Comparison of ENCODE assay signal across 23 cellular contexts in the genomic region with DNA sequence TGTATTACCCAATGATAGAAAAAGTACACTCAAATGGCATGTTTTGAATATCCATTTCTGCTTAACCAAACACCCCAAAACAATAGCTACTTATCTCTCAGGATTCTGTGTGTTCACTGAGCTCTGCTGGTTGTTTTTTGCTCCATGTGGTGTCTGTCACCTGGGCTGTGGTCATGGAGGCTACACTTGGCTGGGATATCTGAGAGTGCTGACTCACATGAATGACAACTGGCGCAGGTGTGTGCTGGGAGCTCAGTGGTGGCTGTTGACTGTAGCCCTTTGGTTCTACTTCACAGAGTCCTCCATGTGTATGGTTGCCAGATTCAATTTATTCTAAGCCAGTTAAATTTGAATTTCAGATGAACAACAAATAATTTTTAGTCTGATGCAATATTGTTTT. TPM values are rescaled to one million over a fixed set of nuclear protein-coding genes. Genes with fewer than 3 reads are reported as not detected.
DNase-seq lines count a peak whose midpoint lies in the region; ATAC-seq and TF ChIP-seq lines count a peak whose summit lies in the region.
"Had no signal": no experiment of that assay in that cellular context is flagged by ENCODE, and none has a peak within 500 bp of the region (broad histone marks: within the 10 kb centered on the region; RNA-seq: fewer than 3 reads in every experiment).

No MANE protein-coding gene starts in this region.

- no peaks in the 10 kb centered on the region for H4K20me1 ChIP-seq in mammary epithelial cell (ENCODE audit: insufficient read depth, low read length)

- dilution Hi-C loops in mammary epithelial cell (cut with HindIII; ENCODE audit: low sequenced_read_pairs): no loop called here

- H3K27ac ChIP-seq in mammary epithelial cell (ENCODE audit: insufficient read depth, low read depth, low read length): no peak overlapping the region
- H3K27ac ChIP-seq: pancreas, suprapubic skin, uterus had no signal

- H3K27me3 Mint-ChIP-seq in MCF 10A (ENCODE audit: insufficient read depth, unreplicated experiment): peaks cover 78% of the 10 kb centered on the region
- H3K27me3 Mint-ChIP-seq: activated CD4-positive, alpha-beta T cell treated with anti-CD3 and anti-CD28 coated beads for 36 hours; activated naive CD8-positive, alpha-beta T cell treated with anti-CD3 and anti-CD28 coated beads for 36 hours had no signal

- POLR2A ChIA-PET in MCF 10A (lab: Yijun Ruan, JAX): no interaction called here

- H3K4me3 ChIP-seq in mammary epithelial cell (replicated peaks in 1 of 3; ENCODE audit: insufficient read depth in 1 of 3, low read depth in 2 of 3, low read length in 3 of 3) (no peak overlapping the region), epithelial cell of esophagus (ENCODE audit: low read length) (no peak overlapping the region)
- H3K4me3 ChIP-seq: GM12878, pancreas, suprapubic skin, uterus had no signal

- no peak overlapping the region for H2AFZ ChIP-seq in mammary epithelial cell (ENCODE audit: low read depth, low read length)

- H3K27me3 ChIP-seq in mammary epithelial cell (ENCODE audit: insufficient read depth, low read length): no peaks in the 10 kb centered on the region
- H3K27me3 ChIP-seq: suprapubic skin, uterus had no signal

- no peak overlapping the region for H3K27ac Mint-ChIP-seq in MCF 10A (ENCODE audit: low read depth, unreplicated experiment)
- H3K27ac Mint-ChIP-seq: activated CD4-positive, alpha-beta T cell treated with anti-CD3 and anti-CD28 coated beads for 36 hours; activated naive CD8-positive, alpha-beta T cell treated with anti-CD3 and anti-CD28 coated beads for 36 hours; CD14-positive monocyte; naive thymus-derived CD8-positive, alpha-beta T cell; stimulated activated effector memory CD8-positive, alpha-beta T cell treated with anti-CD3 and anti-CD28 coated beads, Interleukin-12 subunit alpha, Interleukin-12 subunit beta, amount 100 ng/mL, for 72 hours had no signal

- no peaks in the 10 kb centered on the region for H3K79me2 ChIP-seq in mammary epithelial cell (ENCODE audit: insufficient read depth, low read length)

- CTCF ChIA-PET in mammary epithelial cell (lab: Charles Lee; ENCODE audit: low non-redundant PET): no interaction called here
- CTCF ChIA-PET in MCF 10A (lab: Yijun Ruan, JAX): no interaction called here

- ATAC-seq in HG02763 (IDR thresholded peaks at IDR 0.05; ENCODE audit: unreplicated experiment): no peak
- ATAC-seq in HG02588 (IDR thresholded peaks at IDR 0.05; ENCODE audit: unreplicated experiment): no peak
- ATAC-seq: activated CD4-positive, alpha-beta T cell treated with anti-CD3 and anti-CD28 coated beads for 36 hours; GM12878; naive thymus-derived CD8-positive, alpha-beta T cell; Right ventricle myocardium inferior; stimulated activated effector memory CD8-positive, alpha-beta T cell treated with anti-CD3 and anti-CD28 coated beads, Interleukin-12 subunit alpha, Interleukin-12 subunit beta, amount 100 ng/mL, for 72 hours had no signal

- DNase-seq in mammary epithelial cell: peak; percentile 53
- no peak for DNase-seq in MCF 10A (ENCODE audit: unreplicated experiment)
- DNase-seq in NCI-H345 treated with DMSO at 0.1 percent for 48 hours (lab: John Stamatoyannopoulos, UW; ENCODE audit: unreplicated experiment): peak; percentile 42
- DNase-seq in epithelial cell of esophagus (ENCODE audit: low read depth): peak; percentile 3
- no peak for DNase-seq in G401 (ENCODE audit: low spot score)
- DNase-seq in posterior vena cava (ENCODE audit: low spot score): no peak
- DNase-seq: activated CD4-positive, alpha-beta T cell treated with anti-CD3 and anti-CD28 coated beads for 36 hours; activated naive CD8-positive, alpha-beta T cell treated with anti-CD3 and anti-CD28 coated beads for 36 hours; effector CD4-positive, alpha-beta T cell; GOT3; mesenchymal stem cell; naive thymus-derived CD8-positive, alpha-beta T cell; NCI-H1092 treated with DMSO at 0.1 percent for 48 hours; T-helper 1 cell; uterus had no signal

- no peak overlapping the region for H3K9ac ChIP-seq in mammary epithelial cell (ENCODE audit: insufficient read depth, low read length)

- intact Hi-C loops in mammary epithelial cell (cut with micrococcal nuclease): no loop called here
- intact Hi-C loops in MCF 10A (cut with micrococcal nuclease): no loop called here
- intact Hi-C loops in posterior vena cava (cut with DNase I): no loop called here

- BruUV-seq in mammary epithelial cell (replicated peaks; lab: Mats Ljungman, UMichigan): no TSS peak
- BruUV-seq in MCF 10A (replicated peaks; lab: Mats Ljungman, UMichigan): no TSS peak

- H3K9me3 ChIP-seq in mammary epithelial cell (replicated peaks; ENCODE audit: insufficient read depth, low read length): no peaks in the 10 kb centered on the region
- H3K9me3 ChIP-seq: pancreas, suprapubic skin, uterus had no signal

- WGBS in mammary epithelial cell (ENCODE audit: low coverage, missing lambda C conversion rate): 70% methylated on average over 1 of the region's 1 CpG

- H3K9me3 Mint-ChIP-seq in MCF 10A (ENCODE audit: unreplicated experiment): no peaks in the 10 kb centered on the region
- H3K9me3 Mint-ChIP-seq: activated naive CD8-positive, alpha-beta T cell treated with anti-CD3 and anti-CD28 coated beads for 36 hours; CD14-positive monocyte; naive thymus-derived CD8-positive, alpha-beta T cell; stimulated activated effector memory CD8-positive, alpha-beta T cell treated with anti-CD3 and anti-CD28 coated beads, Interleukin-12 subunit alpha, Interleukin-12 subunit beta, amount 100 ng/mL, for 72 hours had no signal

- H3K4me1 Mint-ChIP-seq in MCF 10A (ENCODE audit: insufficient read depth, unreplicated experiment): no peaks in the 10 kb centered on the region

- H3K4me2 ChIP-seq in mammary epithelial cell (ENCODE audit: insufficient read depth, low read depth, low read length): no peak overlapping the region

- in situ Hi-C loops in mammary epithelial cell (cut with MboI; ENCODE audit: low sequenced_read_pairs in 2 of 2): no loop called here
- in situ Hi-C loops in G401 (cut with HindIII; ENCODE audit: low sequenced_read_pairs): no loop called here

- H3K36me3 ChIP-seq in mammary epithelial cell (ENCODE audit: insufficient read depth, low read length): no peaks in the 10 kb centered on the region
- H3K36me3 ChIP-seq: pancreas, suprapubic skin, uterus had no signal

- H3K4me3 Mint-ChIP-seq in MCF 10A (ENCODE audit: unreplicated experiment): no peak overlapping the region
- H3K4me3 Mint-ChIP-seq: activated CD4-positive, alpha-beta T cell treated with anti-CD3 and anti-CD28 coated beads for 36 hours; activated naive CD8-positive, alpha-beta T cell treated with anti-CD3 and anti-CD28 coated beads for 36 hours; CD14-positive monocyte; stimulated activated effector memory CD8-positive, alpha-beta T cell treated with anti-CD3 and anti-CD28 coated beads, Interleukin-12 subunit alpha, Interleukin-12 subunit beta, amount 100 ng/mL, for 72 hours had no signal

- no peaks in the 10 kb centered on the region for H3K36me3 Mint-ChIP-seq in MCF 10A (ENCODE audit: insufficient read depth, unreplicated experiment)
- H3K36me3 Mint-ChIP-seq: CD14-positive monocyte; naive thymus-derived CD8-positive, alpha-beta T cell had no signal

- TF ChIP-seq CTCF in mammary epithelial cell (conservative IDR thresholded peaks at IDR 0.05 in 1 of 2, IDR thresholded peaks at IDR 0.05 in 1 of 2; ENCODE audit: extremely low read depth in 1 of 2, insufficient read depth in 1 of 2, low read depth in 1 of 2, low read length in 2 of 2): no peak
- no peak for TF ChIP-seq CTCF in MCF 10A (IDR thresholded peaks at IDR 0.05; ENCODE audit: unreplicated experiment)
- TF ChIP-seq CTCF in epithelial cell of esophagus (IDR thresholded peaks at IDR 0.05; ENCODE audit: insufficient read depth, low read depth, low read length, missing control alignments): no peak

- H3K4me1 ChIP-seq in mammary epithelial cell (ENCODE audit: insufficient read depth, low read length): peaks cover 6% of the 10 kb centered on the region
- H3K4me1 ChIP-seq: suprapubic skin, uterus had no signal

RNA-seq across cellular contexts. Expression of gene TCEAL4, which starts 28.4 kb away (rescaled TPM):
- 10 to 100 TPM; 33.3 to 98.1 TPM for total RNA-seq in mammary epithelial cell
- 35.8 TPM for polyA plus RNA-seq in mammary epithelial cell
- 20.3 TPM for polyA minus RNA-seq in mammary epithelial cell
- 63.7 and 64.4 TPM in 2 replicates for total RNA-seq in MCF 10A (2022)
- total RNA-seq in G401 (2014; rRNA removed; shearing (Covaris generic)): 31.7 and 45.2 TPM in 2 replicates
- 100 to 1,000 TPM; 197 to 336 TPM for total RNA-seq in posterior vena cava

RNA-seq across cellular contexts. Expression of gene RAB40A, which starts 37.7 kb away (rescaled TPM):
- total RNA-seq in mammary epithelial cell (under 1 TPM; 0.14 to 0.50 TPM), MCF 10A (2022) (0.17 TPM in 1 of 2 replicates, not detected in the other), posterior vena cava (10 to 100 TPM in 1 of 2 donors, 1 to 10 TPM in 1; 6.5 to 19.7 TPM)
- 0.06 TPM for polyA plus RNA-seq in mammary epithelial cell
- polyA minus RNA-seq in mammary epithelial cell: not detected
- not detected in 2 replicates for total RNA-seq in G401 (2014; rRNA removed; shearing (Covaris generic))
- total RNA-seq: naive thymus-derived CD8-positive, alpha-beta T cell; Right ventricle myocardium inferior had no signal
- polyA plus RNA-seq: CD14-positive monocyte had no signal

RNA-seq across cellular contexts. Expression of gene TCEAL3, which starts 50.8 kb away (rescaled TPM):
- 10 to 100 TPM in 1 of 2 donors, 1 to 10 TPM in 1; 9.3 to 41.2 TPM for total RNA-seq in mammary epithelial cell
- polyA plus RNA-seq in mammary epithelial cell: 22.2 TPM
- polyA minus RNA-seq in mammary epithelial cell: 28.1 TPM
- total RNA-seq in MCF 10A (2022): 15.1 and 18.9 TPM in 2 replicates
- total RNA-seq in G401 (2014; rRNA removed; shearing (Covaris generic)): 2.6 TPM in 1 of 2 replicates, not detected in the other
- 100 to 1,000 TPM in 1 of 2 donors, 10 to 100 TPM in 1; 87.0 to 113 TPM for total RNA-seq in posterior vena cava

Comparison
In these comparisons a context has a peak if more than half of its experiments do, and no peak if none do; other contexts are left out.
1. DNase-seq: peak in mammary epithelial cell (single experiment), NCI-H345 treated with DMSO at 0.1 percent for 48 hours (single experiment) and epithelial cell of esophagus (single experiment); none in MCF 10A (single experiment), G401 (single experiment) and posterior vena cava (single experiment).